In the genomic region with DNA sequence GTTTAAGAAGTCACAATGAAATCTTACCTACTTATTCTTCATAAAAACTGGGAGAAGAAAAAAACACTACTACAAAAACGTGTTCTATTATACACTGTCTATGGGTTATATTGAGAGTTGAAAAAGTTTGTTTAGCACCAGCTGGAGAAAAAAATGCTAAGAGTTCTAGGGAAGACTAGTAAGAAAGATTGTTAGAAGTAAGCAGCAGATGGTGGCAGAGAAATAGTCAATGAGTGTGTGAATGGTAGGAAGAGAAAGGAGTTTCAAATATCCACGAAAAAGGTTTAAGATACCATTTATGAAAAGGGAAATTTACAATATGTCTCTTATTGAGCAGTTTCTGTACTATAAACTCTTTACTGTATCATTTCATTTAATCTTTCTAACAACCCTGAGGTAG, we compare ENCODE assay signal across 14 cellular contexts.
DNase-seq lines count a peak whose midpoint lies in the region; ATAC-seq, FAIRE-seq and TF ChIP-seq lines count a peak whose summit lies in the region.
"Had no signal": no experiment of that assay in that cellular context is flagged by ENCODE, and none has a peak within 500 bp of the region (broad histone marks: within the 10 kb centered on the region; RNA-seq: fewer than 3 reads in every experiment).

No MANE protein-coding gene starts in this region.

- H3K27me3 Mint-ChIP-seq in T-helper 2 cell treated with Interferon-gamma antibody and Interleukin-4, amounts not matched to agents 5 μg/mL and 100 μg/mL, for 36 hours (ENCODE audit: low read depth): no peaks in the 10 kb centered on the region
- H3K27me3 Mint-ChIP-seq in immature natural killer cell (ENCODE audit: low read depth in 3 of 3): peaks cover 0 to 4% (median 2%) of the 10 kb centered on the region in 3 donors

- ATAC-seq in IMR-90 (ENCODE audit: low read depth): peak; percentile 21; the same call in 1 of the 2 replicates
- ATAC-seq in K562: peak; percentile 6; the same call in 2 of the 3 replicates
- ATAC-seq in HG03354 (IDR thresholded peaks at IDR 0.05; ENCODE audit: poor library complexity, severe bottlenecking, unreplicated experiment): no peak
- no peak for ATAC-seq in upper lobe of left lung (ENCODE audit: low FRiP score in 2 of 2)
- ATAC-seq: Panc1 had no signal

- no peak overlapping the region for H2AK9ac ChIP-seq in IMR-90 (replicated peaks; ENCODE audit: low read depth, low read length, poor library complexity)

- no peak overlapping the region for H2AK5ac ChIP-seq in IMR-90 (ENCODE audit: low read depth, low read length)

- no peak overlapping the region for H3K4me2 ChIP-seq in IMR-90 (ENCODE audit: low read depth, low read length)
- no peak overlapping the region for H3K4me2 ChIP-seq in K562 (ENCODE audit: insufficient read depth, low read length)

- no peak overlapping the region for H3K18ac ChIP-seq in IMR-90 (ENCODE audit: low read depth, low read length)

- no peak overlapping the region for H3K4ac ChIP-seq in IMR-90 (ENCODE audit: low read depth, low read length)

- peaks cover 29% of the 10 kb centered on the region; the same call in 1 of the 2 replicates for H4K20me1 ChIP-seq in IMR-90 (ENCODE audit: insufficient read depth, low read length)
- peaks cover 4% of the 10 kb centered on the region for H4K20me1 ChIP-seq in K562 (replicated peaks; ENCODE audit: control insufficient read depth, insufficient read depth, low read length)

- H3K9ac ChIP-seq in IMR-90 (ENCODE audit: low read depth, low read length) (no peak overlapping the region), K562 (ENCODE audit: insufficient read depth in 1 of 2, low read depth in 2 of 2, low read length in 2 of 2) (no peak overlapping the region), skeletal muscle tissue (ENCODE audit: low read depth in 1 of 3, low read length in 3 of 3) (no peak overlapping the region)

- no CpG with 5 or more reads among the region's 2 CpGs for WGBS in IMR-90 (ENCODE audit: extremely low coverage in 2 of 2, insufficient read length in 1 of 2), 2 experiments
- WGBS in K562 (ENCODE audit: insufficient coverage, low coverage, missing lambda C conversion rate): 39% methylated on average over 2 of the region's 2 CpGs
- WGBS in upper lobe of left lung, 2 donors: 58 to 65% methylated on average over 2 of the region's 2 CpGs

- no peak overlapping the region for H2BK20ac ChIP-seq in IMR-90 (ENCODE audit: low read depth, low read length)

- no peak for TF ChIP-seq POLR2A in IMR-90 (IDR thresholded peaks at IDR 0.05; ENCODE audit: low read depth, low read length)
- TF ChIP-seq POLR2A in K562 (conservative IDR thresholded peaks at IDR 0.05): no peak
- no peak for TF ChIP-seq POLR2A in upper lobe of left lung (IDR thresholded peaks at IDR 0.05)

- H3K9me3 ChIP-seq in IMR-90 (ENCODE audit: control insufficient read depth, insufficient read depth, low read length) (no peaks in the 10 kb centered on the region), K562 (replicated peaks; ENCODE audit: control insufficient read depth, insufficient read depth, low read depth, low read length) (no peaks in the 10 kb centered on the region), skeletal muscle tissue (ENCODE audit: control insufficient read depth in 3 of 3, low read length in 3 of 3) (no peaks in the 10 kb centered on the region), upper lobe of left lung (no peaks in the 10 kb centered on the region)

- dilution Hi-C loops in IMR-90 (cut with HindIII; ENCODE audit: low sequenced_read_pairs, unreplicated experiment): no loop called here

- POLR2A ChIA-PET in IMR-90 (lab: Charles Lee; ENCODE audit: unreplicated experiment): no interaction called here
- POLR2A ChIA-PET in K562 (lab: Yijun Ruan, JAX): interaction anchor here (0.6 to 5.8 kb wide), 3 partner anchors 10 to 14 kb away, joined by 3 to 60 read pairs (median 3); no protein-coding TSS in a partner anchor

- H3K4me3 Mint-ChIP-seq in T-helper 2 cell treated with Interferon-gamma antibody and Interleukin-4, amounts not matched to agents 5 μg/mL and 100 μg/mL, for 36 hours: no peak overlapping the region
- peak overlapping the region in 1 of 5 donors; percentile 5 for H3K4me3 Mint-ChIP-seq in immature natural killer cell

- no peak overlapping the region for H4K5ac ChIP-seq in IMR-90 (ENCODE audit: low read depth, low read length)

- FAIRE-seq in K562 (lab: Jason Lieb, UNC): no peak

- H2BK15ac ChIP-seq in IMR-90 (ENCODE audit: low read depth, low read length): no peak overlapping the region

- no peak for DNase-seq in T-helper 2 cell treated with Interferon-gamma antibody and Interleukin-4, amounts not matched to agents 5 μg/mL and 100 μg/mL, for 36 hours (ENCODE audit: low spot score)
- DNase-seq in T-helper 2 cell (no peak), IMR-90 (no peak), K562 (ENCODE audit: extremely low read depth in 1 of 4, low spot score in 3 of 4) (no peak), upper lobe of left lung (no peak), immature natural killer cell (no peak)
- DNase-seq: amniotic stem cell, NCI-H1694, NCI-H524 treated with DMSO at 0.1 percent for 48 hours, occipital lobe had no signal

- H3K36me3 ChIP-seq in IMR-90 (ENCODE audit: control insufficient read depth, insufficient read depth, low read length): peaks cover 2% of the 10 kb centered on the region; the same call in 1 of the 2 replicates
- peaks cover 44% of the 10 kb centered on the region for H3K36me3 ChIP-seq in K562 (ENCODE audit: control insufficient read depth, insufficient read depth, low read length)
- no peaks in the 10 kb centered on the region for H3K36me3 ChIP-seq in skeletal muscle tissue (ENCODE audit: control insufficient read depth in 3 of 3, insufficient read depth in 3 of 3, low read length in 3 of 3)
- H3K36me3 ChIP-seq in upper lobe of left lung: peaks cover 0 to 7% (median 0%) of the 10 kb centered on the region in 4 donors

- H3K9me3 Mint-ChIP-seq in T-helper 2 cell treated with Interferon-gamma antibody and Interleukin-4, amounts not matched to agents 5 μg/mL and 100 μg/mL, for 36 hours: no peaks in the 10 kb centered on the region
- no peaks in the 10 kb centered on the region for H3K9me3 Mint-ChIP-seq in immature natural killer cell

- no TSS peak for BruUV-seq in IMR-90 (replicated peaks; lab: Mats Ljungman, UMichigan)
- BruUV-seq in K562 (replicated peaks; lab: Mats Ljungman, UMichigan): no TSS peak

- peaks cover 26 to 75% of the 10 kb centered on the region in 2 experiments for H3K79me1 ChIP-seq in IMR-90 (ENCODE audit: low read depth in 1 of 2, low read length in 2 of 2)

- CTCF ChIA-PET in IMR-90 (lab: Yijun Ruan, JAX) (interaction anchor here (0.6 kb wide), 1 partner anchor 267 kb away, joined by 4 read pairs; no protein-coding TSS in a partner anchor), K562 (lab: Yijun Ruan, JAX; ENCODE audit: low intra/inter-chr PET ratio) (no interaction called here)

- no peak for TF ChIP-seq RAD21 in IMR-90 (IDR thresholded peaks at IDR 0.05; ENCODE audit: low read length)
- TF ChIP-seq RAD21 in K562 (CRISPR knock-in tag; conservative IDR thresholded peaks at IDR 0.05 in 1 of 2, IDR thresholded peaks at IDR 0.05 in 1 of 2): no peak

- no peak overlapping the region for H4K91ac ChIP-seq in IMR-90 (ENCODE audit: insufficient read depth, low read depth, low read length)

- H3K14ac ChIP-seq in IMR-90 (replicated peaks; ENCODE audit: low read depth, low read length): no peak overlapping the region

- H3K4me3 ChIP-seq in IMR-90 (ENCODE audit: insufficient read depth, low read depth, low read length) (no peak overlapping the region), K562 (no peak overlapping the region), skeletal muscle tissue (ENCODE audit: low read length in 3 of 3) (no peak overlapping the region), upper lobe of left lung (no peak overlapping the region)

- no peak overlapping the region for H3K56ac ChIP-seq in IMR-90 (ENCODE audit: extremely low read depth, insufficient read depth, low read length)

- H2AFZ ChIP-seq in IMR-90 (replicated peaks; ENCODE audit: low read length, poor library complexity) (no peak overlapping the region), K562 (ENCODE audit: low read depth, low read length) (no peak overlapping the region)

- H2BK5ac ChIP-seq in IMR-90 (ENCODE audit: low read depth, low read length, poor library complexity, severe bottlenecking): no peak overlapping the region

- no peaks in the 10 kb centered on the region for H3K27me3 ChIP-seq in IMR-90 (ENCODE audit: control insufficient read depth, insufficient read depth, low read length)
- no peaks in the 10 kb centered on the region for H3K27me3 ChIP-seq in K562 (ENCODE audit: control insufficient read depth in 2 of 2, insufficient read depth in 2 of 2, low read length in 2 of 2)
- no peaks in the 10 kb centered on the region for H3K27me3 ChIP-seq in skeletal muscle tissue (ENCODE audit: control insufficient read depth in 3 of 3, insufficient read depth in 3 of 3, low read length in 3 of 3)
- H3K27me3 ChIP-seq in upper lobe of left lung: no peaks in the 10 kb centered on the region

- in situ Hi-C loops in IMR-90 (cut with MboI; ENCODE audit: low sequenced_read_pairs) (no loop called here), K562 (cut with MboI) (no loop called here)

- peaks cover 50% of the 10 kb centered on the region for H3K4me1 Mint-ChIP-seq in T-helper 2 cell treated with Interferon-gamma antibody and Interleukin-4, amounts not matched to agents 5 μg/mL and 100 μg/mL, for 36 hours (ENCODE audit: low read depth)
- peaks cover 57 to 90% of the 10 kb centered on the region in 2 donors for H3K4me1 Mint-ChIP-seq in immature natural killer cell

- TF ChIP-seq EP300 in K562 (IDR thresholded peaks at IDR 0.05; ENCODE audit: low read length) (no peak), upper lobe of left lung (IDR thresholded peaks at IDR 0.05) (no peak)

- TF ChIP-seq CTCF in IMR-90 (conservative IDR thresholded peaks at IDR 0.05; ENCODE audit: low read depth, low read length): no peak
- TF ChIP-seq CTCF in K562 (IDR thresholded peaks at IDR 0.05 in 2 of 3, conservative IDR thresholded peaks at IDR 0.05 in 1 of 3; ENCODE audit: insufficient read depth in 2 of 3, low read depth in 1 of 3, low read length in 3 of 3): no peak
- no peak for TF ChIP-seq CTCF in upper lobe of left lung (IDR thresholded peaks at IDR 0.05)

- peak overlapping the region; percentile 12 for H3K27ac Mint-ChIP-seq in T-helper 2 cell treated with Interferon-gamma antibody and Interleukin-4, amounts not matched to agents 5 μg/mL and 100 μg/mL, for 36 hours
- H3K27ac Mint-ChIP-seq in immature natural killer cell: peak overlapping the region in 3 of 6 donors; percentile 1 to 36 (median 3)

- H3K79me2 ChIP-seq in K562 (ENCODE audit: control insufficient read depth, insufficient read depth, low read length): peaks cover 96% of the 10 kb centered on the region

- H4K8ac ChIP-seq in IMR-90 (ENCODE audit: low read depth in 2 of 2, low read length in 2 of 2): no peak overlapping the region

- intact Hi-C loops in IMR-90 (cut with micrococcal nuclease): no loop called here
- intact Hi-C loops in K562 (cut with micrococcal nuclease): no loop called here

- H3K27ac ChIP-seq in IMR-90 (ENCODE audit: insufficient read depth, low read length) (no peak overlapping the region), K562 (ENCODE audit: extremely low read depth, low read depth, low read length) (no peak overlapping the region; the same call in 2 of the 3 replicates), skeletal muscle tissue (ENCODE audit: low read depth, low read length) (peak overlapping the region; percentile 43), upper lobe of left lung (peak overlapping the region in 2 of 4 donors; percentile 19 to 67)
- H3K27ac ChIP-seq: epithelial cell of prostate had no signal

- H3K4me1 ChIP-seq in IMR-90 (ENCODE audit: control insufficient read depth, insufficient read depth, low read length) (peaks cover 10% of the 10 kb centered on the region; the same call in 1 of the 2 replicates), K562 (replicated peaks in 1 of 2; ENCODE audit: control insufficient read depth in 2 of 2, insufficient read depth in 2 of 2, low read length in 2 of 2) (peaks cover 6 to 12% of the 10 kb centered on the region in 2 experiments; a peak in 4 of 5 replicates), skeletal muscle tissue (ENCODE audit: control insufficient read depth in 3 of 3, insufficient read depth in 3 of 3, low read length in 3 of 3) (peaks cover 18 to 34% (median 29%) of the 10 kb centered on the region in 3 donors), upper lobe of left lung (peaks cover 60 to 78% (median 71%) of the 10 kb centered on the region in 4 donors)

- no peak overlapping the region for H2BK120ac ChIP-seq in IMR-90 (ENCODE audit: low read depth, low read length)

- H3K23ac ChIP-seq in IMR-90 (ENCODE audit: low read depth, low read length): no peak overlapping the region

- H3K9me1 ChIP-seq in IMR-90 (ENCODE audit: insufficient read depth, low read length) (peaks cover 11% of the 10 kb centered on the region), K562 (ENCODE audit: control insufficient read depth, insufficient read depth, low read length) (no peaks in the 10 kb centered on the region)

- peaks cover 46% of the 10 kb centered on the region for H3K36me3 Mint-ChIP-seq in T-helper 2 cell treated with Interferon-gamma antibody and Interleukin-4, amounts not matched to agents 5 μg/mL and 100 μg/mL, for 36 hours (ENCODE audit: low read depth)
- H3K36me3 Mint-ChIP-seq in immature natural killer cell: peaks cover 7 to 14% (median 8%) of the 10 kb centered on the region in 3 donors

Comparison
In these comparisons a context has a peak if more than half of its experiments do, and no peak if none do; other contexts are left out.
1. ATAC-seq: peak in IMR-90 (single experiment) and K562 (single experiment); none in HG03354 (single experiment) and upper lobe of left lung (0 of 2).